In the genomic region with DNA sequence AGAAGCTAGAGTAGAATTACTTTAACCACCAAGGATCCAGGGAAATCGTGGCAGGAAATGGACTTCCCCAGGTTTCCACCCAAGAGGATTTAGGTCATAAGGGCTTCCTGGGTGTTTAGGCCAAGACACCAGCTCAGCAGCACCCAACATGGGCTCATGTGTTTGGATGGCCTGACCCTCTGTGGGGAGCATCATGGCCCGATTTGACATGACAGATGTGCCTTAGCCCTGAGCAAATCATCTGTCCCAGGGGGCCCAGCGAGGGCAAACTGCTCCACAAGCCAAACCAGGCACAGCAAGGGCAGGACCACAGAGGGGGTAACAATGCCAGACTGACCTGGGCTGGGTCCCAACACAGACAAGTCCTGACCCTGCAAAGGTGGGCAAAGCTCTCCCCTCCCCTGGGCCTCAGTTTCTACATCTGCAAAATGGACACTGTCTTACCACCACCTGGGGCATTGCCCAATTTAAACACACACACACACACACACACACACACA, we compare ENCODE assay signal across 19 cellular contexts.
"Had no signal": no experiment of that assay in that cellular context is flagged by ENCODE, and none has a peak within 500 bp of the region (broad histone marks: within the 10 kb centered on the region; RNA-seq: fewer than 3 reads in every experiment).

No MANE protein-coding gene starts in this region.

- H3K4me1 ChIP-seq: SJCRH30 had no signal

- H3K4me3 ChIP-seq: SJCRH30 had no signal

- ATAC-seq: SK-N-SH treated with all-trans-retinoic acid at 6 μM for 48 hours had no signal

- FAIRE-seq: RCC 7860 had no signal

- H3K27ac ChIP-seq: SJCRH30 had no signal

- H3K36me3 ChIP-seq: SJCRH30 had no signal

- DNase-seq: KBM-7, MV-4-11, NCI-H1048, NCI-H1105, NCI-H1417, NCI-H1436 treated with DMSO at 0.1 percent for 48 hours, NCI-H1694, NCI-H187 treated with DMSO at 0.1 percent for 48 hours, NCI-H2081, NCI-H2107, NCI-H2227 treated with DMSO at 0.1 percent for 48 hours, NCI-H524, NCI-H526 treated with DMSO at 0.1 percent for 48 hours, NCI-H748 treated with DMSO at 0.1 percent for 48 hours, RPMI8226, SHP77 treated with DMSO at 0.1 percent for 48 hours, SJCRH30 had no signal

- H3K27me3 ChIP-seq: SJCRH30 had no signal

- H3K9me3 ChIP-seq: SJCRH30 had no signal
